In the genomic region with DNA sequence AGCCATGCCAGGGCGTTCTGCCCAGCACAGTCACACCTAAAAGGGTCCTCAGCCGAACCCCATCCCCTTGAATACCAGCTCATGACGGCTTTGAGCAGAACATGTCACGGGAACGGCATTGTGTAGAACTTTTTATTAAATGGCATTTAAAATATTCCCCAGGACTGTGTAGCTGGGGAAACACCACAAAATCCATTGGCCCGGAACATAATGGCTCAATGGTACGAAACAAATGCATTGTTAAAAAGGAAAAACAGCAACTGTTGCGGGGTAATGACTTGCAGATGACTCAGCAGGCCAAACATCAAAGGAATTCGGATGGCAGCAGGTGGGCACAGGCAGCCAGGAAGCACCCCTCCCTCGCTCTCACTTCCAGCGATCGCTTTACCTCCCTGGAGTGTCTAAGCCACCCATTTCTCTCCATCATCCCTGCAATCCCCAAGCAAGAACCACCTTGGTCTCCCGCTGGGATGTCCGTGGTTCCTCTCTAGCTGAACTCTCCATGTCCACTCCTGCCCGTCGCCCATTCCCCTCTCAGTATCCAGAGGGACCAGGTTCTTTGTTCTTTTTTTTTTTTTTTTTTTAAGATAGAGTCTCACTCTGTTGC, we compare ENCODE assay signal across 14 cellular contexts. TPM values are rescaled to one million over a fixed set of nuclear protein-coding genes. Genes with fewer than 3 reads are reported as not detected.
DNase-seq lines count a peak whose midpoint lies in the region; ATAC-seq, FAIRE-seq and TF ChIP-seq lines count a peak whose summit lies in the region.
"Not testable (repeated sequence)": the region's sequence is repeated elsewhere in the genome, so short reads cannot be mapped to it uniquely, and the experiment has no call there.
"Had no signal": no experiment of that assay in that cellular context is flagged by ENCODE, and none has a peak within 500 bp of the region (broad histone marks: within the 10 kb centered on the region; RNA-seq: fewer than 3 reads in every experiment).

No MANE protein-coding gene starts in this region.

- peak; percentile 68 for DNase-seq in DMS53 (lab: John Stamatoyannopoulos, UW)
- DNase-seq in H7, result peak; percentile 36
- peak; percentile 60 for DNase-seq in Panc1 (ENCODE audit: low read depth, low spot score)
- DNase-seq in astrocyte of the hippocampus (ENCODE audit: low read depth, low spot score), result peak; percentile 88
- DNase-seq in endothelial cell of umbilical vein (ENCODE audit: low read depth, low spot score), result peak; percentile 86
- DNase-seq in islet precursor cell, result peak; percentile 58
- DNase-seq in pons (ENCODE audit: low spot score), result peak; percentile 19

- TF ChIP-seq CTCF in Panc1 (IDR thresholded peaks at IDR 0.05); endothelial cell of umbilical vein (IDR thresholded peaks at IDR 0.05; ENCODE audit: extremely low read depth in 1 of 2, insufficient read depth in 1 of 2, low read depth in 1 of 2, low read length in 2 of 2): not testable (repeated sequence)

- peak; percentile 90 for FAIRE-seq in endothelial cell of umbilical vein (lab: Jason Lieb, UNC)

- not testable (repeated sequence) for H4K20me1 ChIP-seq in endothelial cell of umbilical vein (replicated peaks; ENCODE audit: control insufficient read depth, extremely low read depth, insufficient read depth, low read length)

- dilution Hi-C loops in endothelial cell of umbilical vein (cut with MboI; ENCODE audit: extremely low pct_ligation_motif_present, low sequenced_read_pairs), result not testable (repeated sequence)

- H3K27ac ChIP-seq in Panc1 (ENCODE audit: low read length), result peak overlapping the region; percentile 64
- peak overlapping the region; percentile 69 for H3K27ac ChIP-seq in endothelial cell of umbilical vein (ENCODE audit: insufficient read depth, low read depth, low read length)

- POLR2A ChIA-PET in Panc1 (lab: Charles Lee); endothelial cell of umbilical vein (lab: Charles Lee): not testable (repeated sequence)

- H3K4me3 ChIP-seq in H7 (ENCODE audit: insufficient read depth, low read depth, low read length); endothelial cell of umbilical vein (replicated peaks in 1 of 3; ENCODE audit: insufficient read depth in 1 of 3, low read depth in 1 of 3, low read length in 3 of 3): not testable (repeated sequence)
- H3K4me3 ChIP-seq in Panc1 (ENCODE audit: low read depth in 2 of 2, low read length in 2 of 2), result peak overlapping the region in 1 of 2 experiments; percentile 24; a peak in 2 of 4 replicates

- intact Hi-C loops in Panc1 (cut with micrococcal nuclease; ENCODE audit: unreplicated experiment); endothelial cell of umbilical vein (cut with micrococcal nuclease): not testable (repeated sequence)

- not testable (repeated sequence) for H3K4me1 ChIP-seq in Panc1 (ENCODE audit: control insufficient read depth, insufficient read depth, low read length); endothelial cell of umbilical vein (ENCODE audit: control insufficient read depth, extremely low read depth, insufficient read depth, low read length)

- not testable (repeated sequence) for H3K27me3 ChIP-seq in H7 (ENCODE audit: control insufficient read depth, insufficient read depth, low read length); Panc1 (ENCODE audit: control insufficient read depth, insufficient read depth, low read length); endothelial cell of umbilical vein (ENCODE audit: control insufficient read depth in 2 of 2, insufficient read depth in 2 of 2, low read length in 2 of 2)

- in situ Hi-C loops in Panc1 (cut with HindIII; ENCODE audit: low pct_unique_long_range_greater_than_20kb, low sequenced_read_pairs), result not testable (repeated sequence)

- BruUV-seq in Panc1 (replicated peaks; lab: Mats Ljungman, UMichigan); endothelial cell of umbilical vein (replicated peaks; lab: Mats Ljungman, UMichigan): not testable (repeated sequence)

- not testable (repeated sequence) for H3K9ac ChIP-seq in endothelial cell of umbilical vein (replicated peaks; ENCODE audit: extremely low read depth, insufficient read depth, low read length)

- H2AFZ ChIP-seq in endothelial cell of umbilical vein (ENCODE audit: low read depth, low read length), result not testable (repeated sequence)

- not testable (repeated sequence) for H3K79me2 ChIP-seq in endothelial cell of umbilical vein (ENCODE audit: control insufficient read depth, insufficient read depth, low read length)

- not testable (repeated sequence) for H3K9me3 ChIP-seq in Panc1 (ENCODE audit: control insufficient read depth, insufficient read depth, low read depth, low read length); endothelial cell of umbilical vein (replicated peaks; ENCODE audit: control insufficient read depth, insufficient read depth, low read length)

- not testable (repeated sequence) for H3K36me3 ChIP-seq in H7 (replicated peaks; ENCODE audit: control insufficient read depth, insufficient read depth, low read length); Panc1 (ENCODE audit: control insufficient read depth, insufficient read depth, low read length); endothelial cell of umbilical vein (ENCODE audit: control insufficient read depth in 2 of 2, extremely low read depth in 1 of 2, insufficient read depth in 2 of 2, low read length in 2 of 2)

- H3K4me2 ChIP-seq in endothelial cell of umbilical vein (ENCODE audit: insufficient read depth, low read length), result not testable (repeated sequence)

- CTCF ChIA-PET in Panc1 (lab: Charles Lee); endothelial cell of umbilical vein (lab: Charles Lee): not testable (repeated sequence)

- peak; percentile 74 for ATAC-seq in Panc1

- not testable (repeated sequence) for H3K9me1 ChIP-seq in endothelial cell of umbilical vein (replicated peaks; ENCODE audit: control insufficient read depth, extremely low read depth, insufficient read depth, low read length)

- not testable (repeated sequence) for TF ChIP-seq POLR2A in endothelial cell of umbilical vein (IDR thresholded peaks at IDR 0.05; ENCODE audit: low read depth, low read length)

RNA-seq across cellular contexts. Expression of a gene that starts 22.0 kb away (rescaled TPM):
- not detected in 2 replicates for total RNA-seq in H7 (2014; rRNA removed; shearing (Covaris generic))
- total RNA-seq in Panc1 (2021; ENCODE audit: unreplicated experiment), result not detected
- polyA plus RNA-seq in Panc1 (2012; ENCODE audit: insufficient read length), result not detected
- not detected in 2 replicates for total RNA-seq in endothelial cell of umbilical vein
- polyA plus RNA-seq in endothelial cell of umbilical vein, result not detected in 2 replicates
- not detected in 2 replicates for polyA plus RNA-seq in endothelial cell of umbilical vein (2011; cell fraction: cytosol; rRNA removed)
- polyA plus RNA-seq in endothelial cell of umbilical vein (2011; cell fraction: nucleus; rRNA removed), result not detected in 2 replicates
- polyA plus RNA-seq in endothelial cell of umbilical vein (2012), result not detected in 2 replicates
- not detected in 2 replicates for polyA minus RNA-seq in endothelial cell of umbilical vein
- not detected for polyA minus RNA-seq in endothelial cell of umbilical vein (2011; cell fraction: cytosol; rRNA and poly(A)+ RNA removed)
- polyA minus RNA-seq in endothelial cell of umbilical vein (2011; cell fraction: nucleus; rRNA and poly(A)+ RNA removed), result not detected in 2 replicates
- total RNA-seq: activated CD4-positive, alpha-beta T cell treated with anti-CD3 and anti-CD28 coated beads, Interleukin-2, amount 10 ng/mL, durations not matched to agents 7 days and 5 days; activated naive CD4-positive, alpha-beta T cell treated with anti-CD3 and anti-CD28 coated beads, Interleukin-2, amount 50 U/mL, for 72 hours; gastrocnemius medialis; left lobe of liver; psoas muscle; T-helper 1 cell treated with Interleukin-12 subunit alpha and Interleukin-12 subunit beta and Interleukin-4 antibody, amounts not matched to agents 30 ng/mL and 1 ng/mL, for 36 hours had no signal
- polyA plus RNA-seq: CD14-positive monocyte, psoas muscle had no signal

RNA-seq across cellular contexts. Expression of a gene that starts 52.2 kb away (rescaled TPM):
- not detected in 2 replicates for total RNA-seq in H7 (2014; rRNA removed; shearing (Covaris generic))
- total RNA-seq in Panc1 (2021; ENCODE audit: unreplicated experiment) (not detected), endothelial cell of umbilical vein (0.35 and 0.66 TPM in 2 replicates)
- 0.23 TPM for polyA plus RNA-seq in Panc1 (2012; ENCODE audit: insufficient read length)
- not detected in 2 replicates for polyA plus RNA-seq in endothelial cell of umbilical vein
- 0.13 and 0.16 TPM in 2 replicates for polyA plus RNA-seq in endothelial cell of umbilical vein (2011; cell fraction: cytosol; rRNA removed)
- 1.2 and 1.3 TPM in 2 replicates for polyA plus RNA-seq in endothelial cell of umbilical vein (2011; cell fraction: nucleus; rRNA removed)
- polyA plus RNA-seq in endothelial cell of umbilical vein (2012), result not detected in 2 replicates
- polyA minus RNA-seq in endothelial cell of umbilical vein, result 1.6 TPM in 1 of 2 replicates, not detected in the other
- polyA minus RNA-seq in endothelial cell of umbilical vein (2011; cell fraction: cytosol; rRNA and poly(A)+ RNA removed), result not detected
- not detected in 2 replicates for polyA minus RNA-seq in endothelial cell of umbilical vein (2011; cell fraction: nucleus; rRNA and poly(A)+ RNA removed)
- polyA plus RNA-seq: CD14-positive monocyte had no signal

Comparison
In these comparisons a context has a peak if more than half of its experiments do, and no peak if none do; other contexts are left out.
1. DNase-seq: peak in every context shown above with its lines; median percentile 88 in astrocyte of the hippocampus; 86 in endothelial cell of umbilical vein; 68 in DMS53; 60 in Panc1; 58 in islet precursor cell; 36 in H7; 19 in pons.